Comparison of ENCODE assay signal across 8 cellular contexts in genomic region chr1:151255381-151255780, GRCh38. TPM values are rescaled to one million over a fixed set of nuclear protein-coding genes. Genes with fewer than 3 reads are reported as not detected.
DNase-seq lines count a peak whose midpoint lies in the region; ATAC-seq and TF ChIP-seq lines count a peak whose summit lies in the region.

No MANE protein-coding gene starts in this region.

- H3K9me3 Mint-ChIP-seq in naive thymus-derived CD4-positive, alpha-beta T cell: peaks cover 0 to 5% (median 0%) of the 10 kb centered on the region in 11 donors

- peak overlapping the region; percentile 84 to 100 (median 93) for H3K27ac Mint-ChIP-seq in naive thymus-derived CD4-positive, alpha-beta T cell

- H3K4me1 ChIP-seq in BLaER1 (peaks cover 15% of the 10 kb centered on the region), colonic mucosa (no peaks in the 10 kb centered on the region)
- peaks cover 4 to 6% of the 10 kb centered on the region in 2 donors for H3K4me1 ChIP-seq in naive thymus-derived CD4-positive, alpha-beta T cell (ENCODE audit: control insufficient read depth in 2 of 2, insufficient read depth in 2 of 2, low read length in 2 of 2)

- intact Hi-C loops in colonic mucosa (cut with DNase I): no loop called here
- intact Hi-C loops in naive thymus-derived CD4-positive, alpha-beta T cell (cut with micrococcal nuclease): loop anchor here (2.0 to 10.0 kb wide), 2 partner anchors 201 to 1329 kb away; partner anchors contain the start of genes CDC42SE1 (in 1 of the 2) and SF3B4 (in 1 of the 2)

- peak overlapping the region; percentile 93 for H3K9ac ChIP-seq in BLaER1
- peak overlapping the region; percentile 64 to 92 for H3K9ac ChIP-seq in colonic mucosa (ENCODE audit: low read depth in 2 of 2, low read length in 2 of 2)

- no peak for ATAC-seq in naive thymus-derived CD4-positive, alpha-beta T cell
- ATAC-seq in GM18907 (IDR thresholded peaks at IDR 0.05; ENCODE audit: unreplicated experiment) (no peak), HG02759 (IDR thresholded peaks at IDR 0.05; ENCODE audit: unreplicated experiment) (no peak)

- H3K27me3 ChIP-seq in BLaER1 (no peaks in the 10 kb centered on the region), colonic mucosa (no peaks in the 10 kb centered on the region)
- no peaks in the 10 kb centered on the region for H3K27me3 ChIP-seq in naive thymus-derived CD4-positive, alpha-beta T cell (ENCODE audit: control insufficient read depth in 2 of 2, insufficient read depth in 2 of 2, low read length in 2 of 2)

- H3K27ac ChIP-seq in BLaER1: peak overlapping the region; percentile 87
- H3K27ac ChIP-seq in KOPT-K1 (ENCODE audit: low read depth, low read length, poor library complexity, severe bottlenecking): peak overlapping the region; percentile 64
- H3K27ac ChIP-seq in colonic mucosa: peak overlapping the region; percentile 81
- peak overlapping the region; percentile 79 for H3K27ac ChIP-seq in naive thymus-derived CD4-positive, alpha-beta T cell (ENCODE audit: low read depth, low read length)

- H3K27me3 Mint-ChIP-seq in naive thymus-derived CD4-positive, alpha-beta T cell: peaks cover 0 to 3% (median 0%) of the 10 kb centered on the region in 5 donors

- peaks cover 31% of the 10 kb centered on the region for H4K20me1 ChIP-seq in BLaER1

- TF ChIP-seq CTCF in colonic mucosa (IDR thresholded peaks at IDR 0.05): no peak

- H3K9me3 ChIP-seq in BLaER1 (no peaks in the 10 kb centered on the region), KOPT-K1 (ENCODE audit: insufficient read depth, low read length, poor library complexity, severe bottlenecking) (no peaks in the 10 kb centered on the region), colonic mucosa (no peaks in the 10 kb centered on the region)
- no peaks in the 10 kb centered on the region for H3K9me3 ChIP-seq in naive thymus-derived CD4-positive, alpha-beta T cell (ENCODE audit: control insufficient read depth in 2 of 3, low read length in 3 of 3)

- CTCF ChIA-PET in naive thymus-derived CD4-positive, alpha-beta T cell (lab: Charles Lee): interaction anchor here (0.9 to 2.1 kb wide), 3 partner anchors 27 to 156 kb away, joined by 3 to 9 read pairs (median 3); no protein-coding TSS in a partner anchor

- H3K36me3 ChIP-seq in BLaER1 (peaks cover 28% of the 10 kb centered on the region), KOPT-K1 (ENCODE audit: insufficient read depth, low read length) (peaks cover 4% of the 10 kb centered on the region; the same call in 1 of the 2 replicates), colonic mucosa (no peaks in the 10 kb centered on the region)
- H3K36me3 ChIP-seq in naive thymus-derived CD4-positive, alpha-beta T cell (ENCODE audit: control insufficient read depth in 2 of 3, insufficient read depth in 3 of 3, low read length in 3 of 3): no peaks in the 10 kb centered on the region

- peak overlapping the region; percentile 92 for H3K4me2 ChIP-seq in BLaER1

- POLR2A ChIA-PET in naive thymus-derived CD4-positive, alpha-beta T cell (lab: Charles Lee): interaction anchor here (1.3 to 1.5 kb wide), 3 partner anchors 26 to 143 kb away, joined by 5 to 7 read pairs (median 5); partner anchors contain the start of genes PSMB4, VPS72 and ZNF687

- no peak for DNase-seq in colonic mucosa
- DNase-seq in naive thymus-derived CD4-positive, alpha-beta T cell: no peak
- no peak for DNase-seq in NCI-H2196 (lab: John Stamatoyannopoulos, UW; ENCODE audit: unreplicated experiment)
- DNase-seq in DMS114 treated with DMSO at 0.1 percent for 48 hours (lab: John Stamatoyannopoulos, UW; ENCODE audit: unreplicated experiment): no peak

- peaks cover 23 to 48% (median 36%) of the 10 kb centered on the region in 7 donors for H3K4me1 Mint-ChIP-seq in naive thymus-derived CD4-positive, alpha-beta T cell

- H3K36me3 Mint-ChIP-seq in naive thymus-derived CD4-positive, alpha-beta T cell: peaks cover 0 to 5% (median 0%) of the 10 kb centered on the region in 5 donors

- H3K4me3 ChIP-seq in BLaER1 (peak overlapping the region; percentile 85), colonic mucosa (peak overlapping the region; percentile 96)
- peak overlapping the region; percentile 73 for H3K4me3 ChIP-seq in naive thymus-derived CD4-positive, alpha-beta T cell (ENCODE audit: low read length)

- H3K4me3 Mint-ChIP-seq in naive thymus-derived CD4-positive, alpha-beta T cell: peak overlapping the region; percentile 89 to 99 (median 96)

RNA-seq across cellular contexts. Expression of gene PSMD4, which starts 0.8 kb away (rescaled TPM):
- total RNA-seq in colonic mucosa: 100 to 1,000 TPM; 103 to 158 TPM
- total RNA-seq in naive thymus-derived CD4-positive, alpha-beta T cell: 100 to 1,000 TPM in 3 of 5 experiments, 10 to 100 TPM in 2; 72.0 to 193 (median 126) TPM
- 100 to 1,000 TPM; 239 to 258 TPM for polyA plus RNA-seq in naive thymus-derived CD4-positive, alpha-beta T cell

RNA-seq across cellular contexts. Expression of gene ZNF687, which starts 26.7 kb away (rescaled TPM):
- 10 to 100 TPM; 27.5 to 28.4 TPM for total RNA-seq in colonic mucosa
- total RNA-seq in naive thymus-derived CD4-positive, alpha-beta T cell: 10 to 100 TPM; 30.4 to 38.1 (median 32.3) TPM
- polyA plus RNA-seq in naive thymus-derived CD4-positive, alpha-beta T cell: 1 to 10 TPM; 1.1 to 1.5 TPM

RNA-seq across cellular contexts. Expression of gene PIP5K1A, which starts 57.0 kb away (rescaled TPM):
- 10 to 100 TPM; 33.3 to 38.9 TPM for total RNA-seq in colonic mucosa
- 10 to 100 TPM; 56.9 to 76.5 (median 59.5) TPM for total RNA-seq in naive thymus-derived CD4-positive, alpha-beta T cell
- 10 to 100 TPM; 11.7 to 23.1 TPM for polyA plus RNA-seq in naive thymus-derived CD4-positive, alpha-beta T cell
